1 cellular context compared by ENCODE assay signal in the genomic region with DNA sequence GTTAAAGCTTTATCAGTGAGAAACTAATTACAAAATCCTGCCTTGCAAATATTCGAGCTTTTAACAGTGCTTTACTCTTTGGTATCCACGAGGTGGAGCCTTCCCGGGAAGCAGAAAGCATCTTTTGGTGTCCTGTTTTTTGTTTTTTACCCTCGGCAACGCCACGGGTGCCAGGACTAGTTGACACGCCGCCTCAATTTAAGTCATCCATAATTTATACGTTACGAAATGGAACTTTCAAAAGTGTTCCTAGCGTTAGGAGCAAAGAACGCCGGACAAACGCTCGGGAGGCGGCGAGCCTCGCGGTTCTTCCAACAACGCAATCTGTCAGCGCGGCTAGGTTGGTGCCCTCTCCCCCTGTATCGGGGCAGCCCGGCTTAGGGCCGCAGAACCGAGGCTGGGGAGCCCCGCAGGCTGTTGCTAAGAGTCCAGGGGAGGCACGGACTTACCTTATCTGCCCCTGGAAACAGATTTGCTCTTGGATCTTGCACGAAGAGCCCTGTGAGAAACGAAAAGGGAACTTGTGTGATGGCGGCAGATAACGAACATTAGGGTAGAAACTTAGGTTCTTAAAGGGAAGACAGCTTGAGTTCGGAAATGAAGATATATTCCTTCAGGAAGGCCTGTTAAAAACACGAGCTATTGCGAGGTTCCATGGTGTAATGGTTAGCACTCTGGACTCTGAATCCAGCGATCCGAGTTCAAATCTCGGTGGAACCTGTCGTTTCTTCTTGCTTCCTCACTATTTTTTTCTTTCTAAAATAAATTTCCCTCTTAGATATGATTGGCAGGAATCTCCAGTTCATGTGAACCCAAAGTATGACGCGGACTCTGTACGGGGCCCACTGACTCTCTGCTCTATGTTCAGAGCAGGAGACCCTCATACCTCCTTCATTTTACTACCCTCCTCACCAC.
TF ChIP-seq lines count a peak whose summit lies in the region.

No MANE protein-coding gene starts in this region.

TF ChIP-seq in K562, 482 proteins besides CTCF, POLR2A, EP300 and RAD21 (continued from another document and continues in another):
- no peak for TF ChIP-seq ZNF23 (CRISPR knock-in tag; IDR thresholded peaks at IDR 0.05)
- TF ChIP-seq RBFOX2 (IDR thresholded peaks at IDR 0.05; ENCODE audit: low read depth, low read length), result peak; percentile 77
- peak; percentile 80 for TF ChIP-seq GTF2E2 (tag; IDR thresholded peaks at IDR 0.05)
- TF ChIP-seq POLR3G (IDR thresholded peaks at IDR 0.05; ENCODE audit: extremely low read depth, insufficient read length, insufficient replicate concordance), result peak; percentile 68
- no peak for TF ChIP-seq ZNF232 (CRISPR knock-in tag; IDR thresholded peaks at IDR 0.05)
- TF ChIP-seq MXI1 (IDR thresholded peaks at IDR 0.05; ENCODE audit: low read depth, low read length), result no peak
- TF ChIP-seq ESRRA (IDR thresholded peaks at IDR 0.05; ENCODE audit: borderline replicate concordance, low read depth), result 0 out of 2 replicates have a peak, but pooled peaks have one; percentile 8
- TF ChIP-seq, protein P1, sequence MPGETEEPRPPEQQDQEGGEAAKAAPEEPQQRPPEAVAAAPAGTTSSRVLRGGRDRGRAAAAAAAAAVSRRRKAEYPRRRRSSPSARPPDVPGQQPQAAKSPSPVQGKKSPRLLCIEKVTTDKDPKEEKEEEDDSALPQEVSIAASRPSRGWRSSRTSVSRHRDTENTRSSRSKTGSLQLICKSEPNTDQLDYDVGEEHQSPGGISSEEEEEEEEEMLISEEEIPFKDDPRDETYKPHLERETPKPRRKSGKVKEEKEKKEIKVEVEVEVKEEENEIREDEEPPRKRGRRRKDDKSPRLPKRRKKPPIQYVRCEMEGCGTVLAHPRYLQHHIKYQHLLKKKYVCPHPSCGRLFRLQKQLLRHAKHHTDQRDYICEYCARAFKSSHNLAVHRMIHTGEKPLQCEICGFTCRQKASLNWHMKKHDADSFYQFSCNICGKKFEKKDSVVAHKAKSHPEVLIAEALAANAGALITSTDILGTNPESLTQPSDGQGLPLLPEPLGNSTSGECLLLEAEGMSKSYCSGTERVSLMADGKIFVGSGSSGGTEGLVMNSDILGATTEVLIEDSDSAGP (CRISPR knock-in tag; IDR thresholded peaks at IDR 0.05), result peak; percentile 84
- TF ChIP-seq, protein P2, sequence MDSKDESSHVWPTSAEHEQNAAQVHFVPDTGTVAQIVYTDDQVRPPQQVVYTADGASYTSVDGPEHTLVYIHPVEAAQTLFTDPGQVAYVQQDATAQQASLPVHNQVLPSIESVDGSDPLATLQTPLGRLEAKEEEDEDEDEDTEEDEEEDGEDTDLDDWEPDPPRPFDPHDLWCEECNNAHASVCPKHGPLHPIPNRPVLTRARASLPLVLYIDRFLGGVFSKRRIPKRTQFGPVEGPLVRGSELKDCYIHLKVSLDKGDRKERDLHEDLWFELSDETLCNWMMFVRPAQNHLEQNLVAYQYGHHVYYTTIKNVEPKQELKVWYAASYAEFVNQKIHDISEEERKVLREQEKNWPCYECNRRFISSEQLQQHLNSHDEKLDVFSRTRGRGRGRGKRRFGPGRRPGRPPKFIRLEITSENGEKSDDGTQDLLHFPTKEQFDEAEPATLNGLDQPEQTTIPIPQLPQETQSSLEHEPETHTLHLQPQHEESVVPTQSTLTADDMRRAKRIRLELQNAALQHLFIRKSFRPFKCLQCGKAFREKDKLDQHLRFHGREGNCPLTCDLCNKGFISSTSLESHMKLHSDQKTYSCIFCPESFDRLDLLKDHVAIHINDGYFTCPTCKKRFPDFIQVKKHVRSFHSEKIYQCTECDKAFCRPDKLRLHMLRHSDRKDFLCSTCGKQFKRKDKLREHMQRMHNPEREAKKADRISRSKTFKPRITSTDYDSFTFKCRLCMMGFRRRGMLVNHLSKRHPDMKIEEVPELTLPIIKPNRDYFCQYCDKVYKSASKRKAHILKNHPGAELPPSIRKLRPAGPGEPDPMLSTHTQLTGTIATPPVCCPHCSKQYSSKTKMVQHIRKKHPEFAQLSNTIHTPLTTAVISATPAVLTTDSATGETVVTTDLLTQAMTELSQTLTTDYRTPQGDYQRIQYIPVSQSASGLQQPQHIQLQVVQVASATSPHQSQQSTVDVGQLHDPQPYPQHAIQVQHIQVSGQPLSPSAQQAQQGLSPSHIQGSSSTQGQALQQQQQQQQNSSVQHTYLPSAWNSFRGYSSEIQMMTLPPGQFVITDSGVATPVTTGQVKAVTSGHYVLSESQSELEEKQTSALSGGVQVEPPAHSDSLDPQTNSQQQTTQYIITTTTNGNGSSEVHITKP (IDR thresholded peaks at IDR 0.05; ENCODE audit: partially characterized antibody), result peak; percentile 11
- TF ChIP-seq, protein P3, sequence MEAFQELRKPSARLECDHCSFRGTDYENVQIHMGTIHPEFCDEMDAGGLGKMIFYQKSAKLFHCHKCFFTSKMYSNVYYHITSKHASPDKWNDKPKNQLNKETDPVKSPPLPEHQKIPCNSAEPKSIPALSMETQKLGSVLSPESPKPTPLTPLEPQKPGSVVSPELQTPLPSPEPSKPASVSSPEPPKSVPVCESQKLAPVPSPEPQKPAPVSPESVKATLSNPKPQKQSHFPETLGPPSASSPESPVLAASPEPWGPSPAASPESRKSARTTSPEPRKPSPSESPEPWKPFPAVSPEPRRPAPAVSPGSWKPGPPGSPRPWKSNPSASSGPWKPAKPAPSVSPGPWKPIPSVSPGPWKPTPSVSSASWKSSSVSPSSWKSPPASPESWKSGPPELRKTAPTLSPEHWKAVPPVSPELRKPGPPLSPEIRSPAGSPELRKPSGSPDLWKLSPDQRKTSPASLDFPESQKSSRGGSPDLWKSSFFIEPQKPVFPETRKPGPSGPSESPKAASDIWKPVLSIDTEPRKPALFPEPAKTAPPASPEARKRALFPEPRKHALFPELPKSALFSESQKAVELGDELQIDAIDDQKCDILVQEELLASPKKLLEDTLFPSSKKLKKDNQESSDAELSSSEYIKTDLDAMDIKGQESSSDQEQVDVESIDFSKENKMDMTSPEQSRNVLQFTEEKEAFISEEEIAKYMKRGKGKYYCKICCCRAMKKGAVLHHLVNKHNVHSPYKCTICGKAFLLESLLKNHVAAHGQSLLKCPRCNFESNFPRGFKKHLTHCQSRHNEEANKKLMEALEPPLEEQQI (IDR thresholded peaks at IDR 0.05), result peak; percentile 34
- TF ChIP-seq FOXO4 (CRISPR knock-in tag; IDR thresholded peaks at IDR 0.05), result no peak
- TF ChIP-seq, protein P4, sequence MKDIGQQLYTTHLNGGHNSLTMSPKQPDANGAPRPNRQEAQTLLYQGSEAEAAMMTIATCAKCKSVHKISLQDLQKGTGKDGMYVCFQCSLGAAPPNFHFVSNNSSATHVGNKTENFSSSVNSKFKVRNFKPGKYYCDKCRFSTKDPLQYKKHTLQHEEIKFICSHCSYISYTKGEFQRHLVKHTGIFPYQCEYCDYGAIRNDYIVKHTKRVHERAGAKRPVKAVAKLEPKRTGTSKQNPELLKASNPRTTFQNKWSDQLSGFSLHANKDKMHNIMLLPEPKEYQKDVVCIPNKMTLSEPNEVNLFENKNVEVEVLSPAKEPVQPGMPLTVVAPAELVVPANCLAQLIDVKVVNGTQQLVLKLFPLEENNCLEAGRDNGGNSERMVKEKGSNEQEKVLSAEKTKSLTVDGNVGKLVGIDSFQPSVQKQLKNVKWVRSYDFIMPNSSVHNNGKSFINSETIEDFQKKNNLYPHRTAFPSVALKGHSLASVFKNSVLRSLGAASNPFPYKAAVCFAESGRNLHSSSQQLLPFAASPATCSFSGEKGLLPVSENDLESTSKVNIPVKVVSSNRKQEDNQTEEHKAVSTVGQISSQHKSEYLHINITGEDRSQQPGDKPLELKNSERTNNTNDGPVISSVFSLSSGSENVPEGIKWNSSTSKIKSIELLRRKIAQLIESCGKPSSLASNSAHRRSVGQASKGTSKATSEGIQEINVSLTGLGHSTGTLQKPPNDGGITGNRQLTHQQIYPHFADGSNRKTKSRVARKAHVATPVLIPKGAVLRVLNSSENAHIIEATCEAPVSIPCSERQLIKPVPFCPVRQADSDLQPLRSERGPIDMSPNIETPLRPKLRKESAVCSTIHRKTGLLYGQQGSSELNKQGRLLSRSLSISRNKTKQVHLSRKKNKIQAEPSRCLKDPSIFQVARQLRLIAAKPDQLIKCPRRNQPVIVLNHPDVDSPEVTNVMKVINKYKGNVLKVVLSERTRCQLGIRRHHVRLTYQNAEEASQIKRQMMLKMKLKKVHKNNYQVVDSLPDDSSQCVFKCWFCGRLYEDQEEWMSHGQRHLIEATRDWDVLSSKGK (CRISPR knock-in tag; IDR thresholded peaks at IDR 0.05), result no peak
- 0 out of 2 replicates have a peak, but pooled peaks have one; percentile 92 for TF ChIP-seq SREBF2 (CRISPR knock-in tag; IDR thresholded peaks at IDR 0.05)
- TF ChIP-seq, protein P5, sequence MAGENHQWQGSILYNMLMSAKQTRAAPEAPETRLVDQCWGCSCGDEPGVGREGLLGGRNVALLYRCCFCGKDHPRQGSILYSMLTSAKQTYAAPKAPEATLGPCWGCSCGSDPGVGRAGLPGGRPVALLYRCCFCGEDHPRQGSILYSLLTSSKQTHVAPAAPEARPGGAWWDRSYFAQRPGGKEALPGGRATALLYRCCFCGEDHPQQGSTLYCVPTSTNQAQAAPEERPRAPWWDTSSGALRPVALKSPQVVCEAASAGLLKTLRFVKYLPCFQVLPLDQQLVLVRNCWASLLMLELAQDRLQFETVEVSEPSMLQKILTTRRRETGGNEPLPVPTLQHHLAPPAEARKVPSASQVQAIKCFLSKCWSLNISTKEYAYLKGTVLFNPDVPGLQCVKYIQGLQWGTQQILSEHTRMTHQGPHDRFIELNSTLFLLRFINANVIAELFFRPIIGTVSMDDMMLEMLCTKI (IDR thresholded peaks at IDR 0.05; ENCODE audit: partially characterized antibody), result no peak
- TF ChIP-seq RBM39 (optimal IDR thresholded peaks at IDR 0.05; ENCODE audit: low read depth, low read length), result no peak
- no peak for TF ChIP-seq ETV6 (IDR thresholded peaks at IDR 0.05; ENCODE audit: borderline replicate concordance in 1 of 2, low read depth in 2 of 2, low read length in 1 of 2)
- no peak for TF ChIP-seq ETV6 (CRISPR knock-in tag; IDR thresholded peaks at IDR 0.05; ENCODE audit: borderline replicate concordance)
- no peak for TF ChIP-seq TCF15 (CRISPR knock-in tag; IDR thresholded peaks at IDR 0.05)
- no peak; the same call in 1 of the 2 replicates for TF ChIP-seq ZNF12 (CRISPR knock-in tag; IDR thresholded peaks at IDR 0.05)
- no peak for TF ChIP-seq ZNF143 (CRISPR knock-in tag; IDR thresholded peaks at IDR 0.05)
- TF ChIP-seq, protein P6, sequence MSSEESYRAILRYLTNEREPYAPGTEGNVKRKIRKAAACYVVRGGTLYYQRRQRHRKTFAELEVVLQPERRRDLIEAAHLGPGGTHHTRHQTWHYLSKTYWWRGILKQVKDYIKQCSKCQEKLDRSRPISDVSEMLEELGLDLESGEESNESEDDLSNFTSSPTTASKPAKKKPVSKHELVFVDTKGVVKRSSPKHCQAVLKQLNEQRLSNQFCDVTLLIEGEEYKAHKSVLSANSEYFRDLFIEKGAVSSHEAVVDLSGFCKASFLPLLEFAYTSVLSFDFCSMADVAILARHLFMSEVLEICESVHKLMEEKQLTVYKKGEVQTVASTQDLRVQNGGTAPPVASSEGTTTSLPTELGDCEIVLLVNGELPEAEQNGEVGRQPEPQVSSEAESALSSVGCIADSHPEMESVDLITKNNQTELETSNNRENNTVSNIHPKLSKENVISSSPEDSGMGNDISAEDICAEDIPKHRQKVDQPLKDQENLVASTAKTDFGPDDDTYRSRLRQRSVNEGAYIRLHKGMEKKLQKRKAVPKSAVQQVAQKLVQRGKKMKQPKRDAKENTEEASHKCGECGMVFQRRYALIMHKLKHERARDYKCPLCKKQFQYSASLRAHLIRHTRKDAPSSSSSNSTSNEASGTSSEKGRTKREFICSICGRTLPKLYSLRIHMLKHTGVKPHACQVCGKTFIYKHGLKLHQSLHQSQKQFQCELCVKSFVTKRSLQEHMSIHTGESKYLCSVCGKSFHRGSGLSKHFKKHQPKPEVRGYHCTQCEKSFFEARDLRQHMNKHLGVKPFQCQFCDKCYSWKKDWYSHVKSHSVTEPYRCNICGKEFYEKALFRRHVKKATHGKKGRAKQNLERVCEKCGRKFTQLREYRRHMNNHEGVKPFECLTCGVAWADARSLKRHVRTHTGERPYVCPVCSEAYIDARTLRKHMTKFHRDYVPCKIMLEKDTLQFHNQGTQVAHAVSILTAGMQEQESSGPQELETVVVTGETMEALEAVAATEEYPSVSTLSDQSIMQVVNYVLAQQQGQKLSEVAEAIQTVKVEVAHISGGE (CRISPR knock-in tag; IDR thresholded peaks at IDR 0.05), result no peak
- no peak for TF ChIP-seq BMI1 (IDR thresholded peaks at IDR 0.05; ENCODE audit: low read length)
- no peak for TF ChIP-seq LARP7 (IDR thresholded peaks at IDR 0.05)
- peak; percentile 41; the same call in 1 of the 2 replicates for TF ChIP-seq CREB1 (IDR thresholded peaks at IDR 0.05)
- TF ChIP-seq CREB1 (CRISPR knock-in tag; IDR thresholded peaks at IDR 0.05), result peak; percentile 58
- TF ChIP-seq ZNF212 (CRISPR knock-in tag; IDR thresholded peaks at IDR 0.05), result no peak
- TF ChIP-seq ARID2 (IDR thresholded peaks at IDR 0.05), result no peak
- no peak for TF ChIP-seq REST (CRISPR knock-in tag; IDR thresholded peaks at IDR 0.05; ENCODE audit: low read depth)
- no peak for TF ChIP-seq ZNF445 (CRISPR knock-in tag; IDR thresholded peaks at IDR 0.05; ENCODE audit: low read depth)
